1 cellular context compared by ENCODE assay signal in the genomic region with DNA sequence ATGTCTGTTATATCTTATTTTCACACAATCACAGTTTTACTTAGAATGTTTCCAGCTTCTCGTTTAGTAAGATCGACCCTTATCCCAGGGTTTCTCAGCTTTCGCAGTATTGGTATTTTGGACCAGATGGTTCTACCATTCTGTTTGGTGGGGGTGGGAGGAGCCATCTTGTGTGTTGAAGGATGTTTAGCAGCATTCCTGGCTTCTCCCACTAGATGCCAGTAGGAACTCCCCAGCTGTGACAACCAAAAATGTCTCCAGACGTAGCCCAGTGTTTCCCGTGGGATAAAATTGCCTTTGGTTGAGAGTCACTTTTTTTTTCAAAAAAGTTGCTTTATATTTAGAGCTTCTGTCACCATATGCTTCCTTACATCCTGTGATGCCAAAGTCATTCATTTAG.
TF ChIP-seq lines count a peak whose summit lies in the region.

No MANE protein-coding gene starts in this region.

TF ChIP-seq in GM23338, 12 proteins besides CTCF, POLR2A, EP300 and RAD21 (continued from another document):
- TF ChIP-seq, protein P1, sequence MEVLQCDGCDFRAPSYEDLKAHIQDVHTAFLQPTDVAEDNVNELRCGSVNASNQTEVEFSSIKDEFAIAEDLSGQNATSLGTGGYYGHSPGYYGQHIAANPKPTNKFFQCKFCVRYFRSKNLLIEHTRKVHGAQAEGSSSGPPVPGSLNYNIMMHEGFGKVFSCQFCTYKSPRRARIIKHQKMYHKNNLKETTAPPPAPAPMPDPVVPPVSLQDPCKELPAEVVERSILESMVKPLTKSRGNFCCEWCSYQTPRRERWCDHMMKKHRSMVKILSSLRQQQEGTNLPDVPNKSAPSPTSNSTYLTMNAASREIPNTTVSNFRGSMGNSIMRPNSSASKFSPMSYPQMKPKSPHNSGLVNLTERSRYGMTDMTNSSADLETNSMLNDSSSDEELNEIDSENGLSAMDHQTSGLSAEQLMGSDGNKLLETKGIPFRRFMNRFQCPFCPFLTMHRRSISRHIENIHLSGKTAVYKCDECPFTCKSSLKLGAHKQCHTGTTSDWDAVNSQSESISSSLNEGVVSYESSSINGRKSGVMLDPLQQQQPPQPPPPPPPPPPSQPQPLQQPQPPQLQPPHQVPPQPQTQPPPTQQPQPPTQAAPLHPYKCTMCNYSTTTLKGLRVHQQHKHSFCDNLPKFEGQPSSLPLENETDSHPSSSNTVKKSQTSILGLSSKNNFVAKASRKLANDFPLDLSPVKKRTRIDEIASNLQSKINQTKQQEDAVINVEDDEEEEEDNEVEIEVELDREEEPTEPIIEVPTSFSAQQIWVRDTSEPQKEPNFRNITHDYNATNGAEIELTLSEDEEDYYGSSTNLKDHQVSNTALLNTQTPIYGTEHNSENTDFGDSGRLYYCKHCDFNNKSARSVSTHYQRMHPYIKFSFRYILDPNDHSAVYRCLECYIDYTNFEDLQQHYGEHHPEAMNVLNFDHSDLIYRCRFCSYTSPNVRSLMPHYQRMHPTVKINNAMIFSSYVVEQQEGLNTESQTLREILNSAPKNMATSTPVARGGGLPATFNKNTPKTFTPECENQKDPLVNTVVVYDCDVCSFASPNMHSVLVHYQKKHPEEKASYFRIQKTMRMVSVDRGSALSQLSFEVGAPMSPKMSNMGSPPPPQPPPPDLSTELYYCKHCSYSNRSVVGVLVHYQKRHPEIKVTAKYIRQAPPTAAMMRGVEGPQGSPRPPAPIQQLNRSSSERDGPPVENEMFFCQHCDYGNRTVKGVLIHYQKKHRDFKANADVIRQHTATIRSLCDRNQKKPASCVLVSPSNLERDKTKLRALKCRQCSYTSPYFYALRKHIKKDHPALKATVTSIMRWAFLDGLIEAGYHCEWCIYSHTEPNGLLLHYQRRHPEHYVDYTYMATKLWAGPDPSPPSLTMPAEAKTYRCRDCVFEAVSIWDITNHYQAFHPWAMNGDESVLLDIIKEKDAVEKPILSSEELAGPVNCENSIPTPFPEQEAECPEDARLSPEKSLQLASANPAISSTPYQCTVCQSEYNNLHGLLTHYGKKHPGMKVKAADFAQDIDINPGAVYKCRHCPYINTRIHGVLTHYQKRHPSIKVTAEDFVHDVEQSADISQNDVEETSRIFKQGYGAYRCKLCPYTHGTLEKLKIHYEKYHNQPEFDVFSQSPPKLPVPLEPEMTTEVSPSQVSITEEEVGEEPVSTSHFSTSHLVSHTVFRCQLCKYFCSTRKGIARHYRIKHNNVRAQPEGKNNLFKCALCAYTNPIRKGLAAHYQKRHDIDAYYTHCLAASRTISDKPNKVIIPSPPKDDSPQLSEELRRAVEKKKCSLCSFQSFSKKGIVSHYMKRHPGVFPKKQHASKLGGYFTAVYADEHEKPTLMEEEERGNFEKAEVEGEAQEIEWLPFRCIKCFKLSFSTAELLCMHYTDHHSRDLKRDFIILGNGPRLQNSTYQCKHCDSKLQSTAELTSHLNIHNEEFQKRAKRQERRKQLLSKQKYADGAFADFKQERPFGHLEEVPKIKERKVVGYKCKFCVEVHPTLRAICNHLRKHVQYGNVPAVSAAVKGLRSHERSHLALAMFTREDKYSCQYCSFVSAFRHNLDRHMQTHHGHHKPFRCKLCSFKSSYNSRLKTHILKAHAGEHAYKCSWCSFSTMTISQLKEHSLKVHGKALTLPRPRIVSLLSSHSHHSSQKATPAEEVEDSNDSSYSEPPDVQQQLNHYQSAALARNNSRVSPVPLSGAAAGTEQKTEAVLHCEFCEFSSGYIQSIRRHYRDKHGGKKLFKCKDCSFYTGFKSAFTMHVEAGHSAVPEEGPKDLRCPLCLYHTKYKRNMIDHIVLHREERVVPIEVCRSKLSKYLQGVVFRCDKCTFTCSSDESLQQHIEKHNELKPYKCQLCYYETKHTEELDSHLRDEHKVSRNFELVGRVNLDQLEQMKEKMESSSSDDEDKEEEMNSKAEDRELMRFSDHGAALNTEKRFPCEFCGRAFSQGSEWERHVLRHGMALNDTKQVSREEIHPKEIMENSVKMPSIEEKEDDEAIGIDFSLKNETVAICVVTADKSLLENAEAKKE (CRISPR knock-in tag; IDR thresholded peaks at IDR 0.05): no peak
- TF ChIP-seq CREB1 (CRISPR knock-in tag; IDR thresholded peaks at IDR 0.05; ENCODE audit: low read depth) (no peak), ETS1 (IDR thresholded peaks at IDR 0.05) (no peak), ZNF331 (CRISPR knock-in tag; IDR thresholded peaks at IDR 0.05; ENCODE audit: low read depth) (no peak), STAT1 (IDR thresholded peaks at IDR 0.05; ENCODE audit: unreplicated experiment) (no peak), ZNF114 (CRISPR knock-in tag; IDR thresholded peaks at IDR 0.05) (no peak)
